Comparison of ENCODE assay signal across 7 cellular contexts in genomic region chr3:67943546-67943945, GRCh38.
"Had no signal": no experiment of that assay in that cellular context is flagged by ENCODE, and none has a peak within 500 bp of the region (broad histone marks: within the 10 kb centered on the region; RNA-seq: fewer than 3 reads in every experiment).

No MANE protein-coding gene starts in this region.

- DNase-seq: GDM1, GF-D8 had no signal

- H3K4me3 ChIP-seq: GM12878 had no signal

- FAIRE-seq: G401.6, GM12878, GM12891, GM12892, GM18507 had no signal
